24 cellular contexts compared by ENCODE assay signal in genomic region chr12:129028824-129029223, GRCh38.
"Had no signal": no experiment of that assay in that cellular context is flagged by ENCODE, and none has a peak within 500 bp of the region (broad histone marks: within the 10 kb centered on the region; RNA-seq: fewer than 3 reads in every experiment).

No MANE protein-coding gene starts in this region.

- H3K4me3 Mint-ChIP-seq: activated CD4-positive, alpha-beta T cell treated with anti-CD3 and anti-CD28 coated beads, Interleukin-2, amount 10 ng/mL, durations not matched to agents 7 days and 5 days; activated CD8-positive, alpha-beta T cell treated with anti-CD3 and anti-CD28 coated beads, Interleukin-2, amount 10 ng/mL, durations not matched to agents 7 days and 5 days; activated naive CD4-positive, alpha-beta T cell treated with anti-CD3 and anti-CD28 coated beads for 36 hours; activated naive CD8-positive, alpha-beta T cell treated with anti-CD3 and anti-CD28 coated beads, Interleukin-2, amount 50 U/mL, for 24 hours; activated T-cell treated with anti-CD3 and anti-CD28 coated beads, Interleukin-2, amount 50 U/mL, for 24 hours; brain; neural crest cell had no signal

- H3K9me3 Mint-ChIP-seq: activated CD4-positive, alpha-beta T cell treated with anti-CD3 and anti-CD28 coated beads, Interleukin-2, amount 10 ng/mL, durations not matched to agents 7 days and 5 days; activated naive CD4-positive, alpha-beta T cell treated with anti-CD3 and anti-CD28 coated beads for 36 hours; activated naive CD8-positive, alpha-beta T cell treated with anti-CD3 and anti-CD28 coated beads, Interleukin-2, amount 50 U/mL, for 24 hours; activated T-cell treated with anti-CD3 and anti-CD28 coated beads, Interleukin-2, amount 50 U/mL, for 24 hours; neural crest cell had no signal

- H3K36me3 ChIP-seq: colonic mucosa, right atrium auricular region, tibial artery had no signal

- H3K9me3 ChIP-seq: colonic mucosa, right atrium auricular region, tibial artery had no signal

- H3K27ac Mint-ChIP-seq: activated CD4-positive, alpha-beta T cell treated with anti-CD3 and anti-CD28 coated beads, Interleukin-2, amount 10 ng/mL, durations not matched to agents 7 days and 5 days; activated CD8-positive, alpha-beta T cell treated with anti-CD3 and anti-CD28 coated beads, Interleukin-2, amount 10 ng/mL, durations not matched to agents 7 days and 5 days; activated naive CD4-positive, alpha-beta T cell treated with anti-CD3 and anti-CD28 coated beads for 36 hours; activated naive CD8-positive, alpha-beta T cell treated with anti-CD3 and anti-CD28 coated beads, Interleukin-2, amount 50 U/mL, for 24 hours; activated T-cell treated with anti-CD3 and anti-CD28 coated beads, Interleukin-2, amount 50 U/mL, for 24 hours; progenitor cell of endocrine pancreas had no signal

- H3K27me3 ChIP-seq: colonic mucosa, foreskin keratinocyte, right atrium auricular region, tibial artery had no signal

- H3K36me3 Mint-ChIP-seq: brain had no signal

- ATAC-seq: activated CD4-positive, CD25-positive, alpha-beta regulatory T cell treated with anti-CD3 and anti-CD28 coated beads, Interleukin-2, amount 50 U/mL, for 24 hours; activated CD8-positive, alpha-beta T cell treated with anti-CD3 and anti-CD28 coated beads, Interleukin-2, amount 10 ng/mL, durations not matched to agents 7 days and 5 days; activated naive CD8-positive, alpha-beta T cell treated with anti-CD3 and anti-CD28 coated beads, Interleukin-2, amount 50 U/mL, for 24 hours; foreskin keratinocyte; left lobe of liver had no signal

- H3K27me3 Mint-ChIP-seq: activated CD4-positive, alpha-beta T cell treated with anti-CD3 and anti-CD28 coated beads, Interleukin-2, amount 10 ng/mL, durations not matched to agents 7 days and 5 days; activated naive CD8-positive, alpha-beta T cell treated with anti-CD3 and anti-CD28 coated beads, Interleukin-2, amount 50 U/mL, for 24 hours; activated T-cell treated with anti-CD3 and anti-CD28 coated beads, Interleukin-2, amount 50 U/mL, for 24 hours had no signal

- DNase-seq: activated CD4-positive, alpha-beta T cell treated with anti-CD3 and anti-CD28 coated beads, Interleukin-2, amount 10 ng/mL, durations not matched to agents 7 days and 5 days; activated CD8-positive, alpha-beta T cell treated with anti-CD3 and anti-CD28 coated beads, Interleukin-2, amount 10 ng/mL, durations not matched to agents 7 days and 5 days; activated naive CD4-positive, alpha-beta T cell treated with anti-CD3 and anti-CD28 coated beads for 36 hours; activated naive CD8-positive, alpha-beta T cell treated with anti-CD3 and anti-CD28 coated beads, Interleukin-2, amount 50 U/mL, for 24 hours; activated T-cell treated with anti-CD3 and anti-CD28 coated beads, Interleukin-2, amount 50 U/mL, for 24 hours; anterior cingulate cortex; central memory CD4-positive, alpha-beta T cell; colonic mucosa; foreskin keratinocyte; glutamatergic neuron; hypothalamus; islet precursor cell; stimulated activated CD4-positive, alpha-beta T cell treated with anti-CD3 and anti-CD28 coated beads, Interleukin-12 subunit alpha, Interleukin-12 subunit beta, amount 100 ng/mL, for 4 hours; stimulated activated CD4-positive, alpha-beta T cell treated with anti-CD3 and anti-CD28 coated beads, Interleukin-1b, Interleukin-23, amount 100 ng/mL, for 48 hours; stimulated activated CD8-positive, alpha-beta memory T cell treated with anti-CD3 and anti-CD28 coated beads, Interleukin-4, amount 100 ng/mL, for 48 hours; stimulated activated naive CD4-positive, alpha-beta T cell treated with Interleukin-2 at 50 U/mL for 16 hours; T-helper 9 cell; tibial artery had no signal

- H3K4me1 Mint-ChIP-seq: activated CD4-positive, alpha-beta T cell treated with anti-CD3 and anti-CD28 coated beads, Interleukin-2, amount 10 ng/mL, durations not matched to agents 7 days and 5 days; activated naive CD8-positive, alpha-beta T cell treated with anti-CD3 and anti-CD28 coated beads, Interleukin-2, amount 50 U/mL, for 24 hours had no signal

- H3K4me3 ChIP-seq: colonic mucosa, right atrium auricular region, tibial artery had no signal

- H3K4me1 ChIP-seq: colonic mucosa, foreskin keratinocyte, right atrium auricular region, tibial artery had no signal

- H3K27ac ChIP-seq: colonic mucosa, foreskin keratinocyte, right atrium auricular region, tibial artery had no signal
